11 cellular contexts compared by ENCODE assay signal in the genomic region with DNA sequence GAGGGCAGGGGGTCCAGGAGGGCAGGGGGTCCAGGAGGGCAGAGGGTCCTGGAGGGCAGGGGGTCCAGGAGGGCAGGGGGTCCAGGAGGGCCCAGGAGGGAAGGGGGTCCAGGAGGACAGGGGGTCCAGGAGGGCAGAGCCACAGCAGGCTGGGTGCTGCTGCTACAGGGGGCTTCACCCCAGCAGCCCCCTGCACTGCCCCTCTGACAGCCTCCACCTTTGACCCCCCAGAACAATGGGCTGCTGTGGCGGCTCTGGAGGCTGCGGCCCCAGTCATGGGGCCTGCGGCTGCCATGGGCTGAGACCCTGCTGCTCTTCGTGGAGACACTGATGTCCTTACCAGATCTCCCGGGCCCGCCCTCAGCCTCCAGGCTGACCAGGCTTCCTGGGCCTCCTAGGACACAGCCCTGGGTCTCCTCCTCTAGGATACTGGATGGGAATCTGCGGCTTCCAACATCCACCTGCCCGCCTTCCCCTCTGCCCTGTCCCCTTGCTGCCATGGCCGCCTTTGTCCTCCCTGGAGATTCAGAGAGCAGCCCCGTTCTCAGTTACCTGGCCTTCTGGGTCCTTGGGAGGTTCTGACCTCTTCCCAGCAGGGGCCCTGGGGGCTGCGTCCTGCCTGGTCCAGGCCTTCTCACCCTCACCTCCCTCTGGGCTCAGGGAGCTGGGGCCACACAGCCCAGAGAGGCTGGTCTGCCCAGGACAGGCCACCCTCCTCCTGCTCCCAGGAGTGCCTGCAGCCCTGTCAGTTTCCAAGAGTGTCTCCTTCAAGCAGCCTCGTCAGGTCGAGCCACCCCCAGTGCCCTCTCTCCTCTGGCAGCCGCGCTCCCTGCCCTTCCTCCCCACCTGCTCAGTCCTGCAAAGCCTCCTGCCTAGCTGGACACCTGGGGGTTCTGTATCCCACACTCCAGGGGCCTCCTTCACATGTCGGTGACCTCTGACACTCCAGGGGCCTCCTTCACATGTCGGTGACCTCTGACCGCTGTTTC. TPM values are rescaled to one million over a fixed set of nuclear protein-coding genes. Genes with fewer than 3 reads are reported as not detected.
DNase-seq lines count a peak whose midpoint lies in the region; ATAC-seq and TF ChIP-seq lines count a peak whose summit lies in the region.
"Not testable (repeated sequence)": the region's sequence is repeated elsewhere in the genome, so short reads cannot be mapped to it uniquely, and the experiment has no call there.
"Had no signal": no experiment of that assay in that cellular context is flagged by ENCODE, and none has a peak within 500 bp of the region (broad histone marks: within the 10 kb centered on the region; RNA-seq: fewer than 3 reads in every experiment).

No MANE protein-coding gene starts in this region.

- peak overlapping the region in 1 of 2 experiments; percentile 43 for H3K18ac ChIP-seq in mesenchymal stem cell (ENCODE audit: low read depth in 1 of 2, low read length in 2 of 2)
- H3K18ac ChIP-seq in neuronal stem cell (ENCODE audit: low read length) = peak overlapping the region; percentile 100

- ATAC-seq in RWPE2 (ENCODE audit: low read depth) = peak; percentile 37; the same call in 2 of the 3 replicates
- ATAC-seq in left lobe of liver = peak; percentile 1
- ATAC-seq in stimulated activated naive CD8-positive, alpha-beta T cell treated with anti-CD3 and anti-CD28 coated beads, Interleukin-15, amount 100 ng/mL, for 72 hours = peak; percentile 43

- not testable (repeated sequence) for H3K27ac ChIP-seq in RWPE2 (ENCODE audit: poor library complexity, severe bottlenecking); coronary artery; mesenchymal stem cell (ENCODE audit: low read length, poor library complexity, severe bottlenecking); neuronal stem cell (replicated peaks; ENCODE audit: low read length)

- not testable (repeated sequence) for H4K8ac ChIP-seq in mesenchymal stem cell (ENCODE audit: low read length)
- H4K8ac ChIP-seq in neuronal stem cell (ENCODE audit: low read depth, low read length) = peak overlapping the region; percentile 99

- not testable (repeated sequence) for H3K23ac ChIP-seq in mesenchymal stem cell (ENCODE audit: low read length in 2 of 2)
- peak overlapping the region; percentile 46 for H3K23ac ChIP-seq in neuronal stem cell (ENCODE audit: low read depth, low read length, poor library complexity)

- not testable (repeated sequence) for H3K9me3 ChIP-seq in RWPE2 (ENCODE audit: severe bottlenecking); mesenchymal stem cell (ENCODE audit: control insufficient read depth, low read length); neuronal stem cell (replicated peaks in 1 of 2; ENCODE audit: control insufficient read depth in 2 of 2, insufficient read depth in 1 of 2, low read depth in 1 of 2, low read length in 2 of 2)

- not testable (repeated sequence) for H3K4me3 Mint-ChIP-seq in stimulated activated naive CD8-positive, alpha-beta T cell treated with anti-CD3 and anti-CD28 coated beads, Interleukin-15, amount 100 ng/mL, for 72 hours

- peaks cover 28% of the 10 kb centered on the region for H3K27me3 Mint-ChIP-seq in stimulated activated naive CD8-positive, alpha-beta T cell treated with anti-CD3 and anti-CD28 coated beads, Interleukin-15, amount 100 ng/mL, for 72 hours

- not testable (repeated sequence) for TF ChIP-seq CTCF in RWPE2 (IDR thresholded peaks at IDR 0.05; ENCODE audit: poor library complexity, severe bottlenecking); coronary artery (IDR thresholded peaks at IDR 0.05)

- not testable (repeated sequence) for H3K79me1 ChIP-seq in mesenchymal stem cell (replicated peaks; ENCODE audit: low read length, poor library complexity, severe bottlenecking); neuronal stem cell (ENCODE audit: low read depth, low read length)

- not testable (repeated sequence) for H3K9me3 Mint-ChIP-seq in stimulated activated naive CD8-positive, alpha-beta T cell treated with anti-CD3 and anti-CD28 coated beads, Interleukin-15, amount 100 ng/mL, for 72 hours

- DNase-seq in H7 = peak; percentile 61
- DNase-seq in RWPE2 (ENCODE audit: low spot score); mesenchymal stem cell; neuronal stem cell (ENCODE audit: low spot score); stimulated activated naive CD8-positive, alpha-beta T cell treated with anti-CD3 and anti-CD28 coated beads, Interleukin-15, amount 100 ng/mL, for 72 hours: not testable (repeated sequence)
- DNase-seq in coronary artery (ENCODE audit: low spot score) = peak; percentile 61
- peak; percentile 51 for DNase-seq in left lobe of liver (ENCODE audit: low spot score)

- not testable (repeated sequence) for H2AFZ ChIP-seq in mesenchymal stem cell (ENCODE audit: low read depth, low read length); neuronal stem cell (ENCODE audit: low read length)

- 88% methylated on average over 14 of the region's 18 CpGs for WGBS in mesenchymal stem cell
- WGBS in neuronal stem cell (ENCODE audit: extremely low coverage in 2 of 2, insufficient read length in 2 of 2, insufficient replicate concordance in 1 of 2), 2 donors = no CpG with 5 or more reads among the region's 18 CpGs

- H3K4ac ChIP-seq in mesenchymal stem cell (ENCODE audit: low read depth in 1 of 2, low read length in 2 of 2) = not testable (repeated sequence)
- peak overlapping the region; percentile 100 for H3K4ac ChIP-seq in neuronal stem cell (ENCODE audit: low read length)

- not testable (repeated sequence) for H2AK5ac ChIP-seq in mesenchymal stem cell (ENCODE audit: low read length, severe bottlenecking)
- H2AK5ac ChIP-seq in neuronal stem cell (ENCODE audit: low read depth, low read length) = peak overlapping the region; percentile 100

- peak overlapping the region; percentile 11 for H2BK120ac ChIP-seq in mesenchymal stem cell (ENCODE audit: low read depth, low read length)
- peak overlapping the region; percentile 98 for H2BK120ac ChIP-seq in neuronal stem cell (ENCODE audit: low read depth, low read length)

- not testable (repeated sequence) for H3K14ac ChIP-seq in mesenchymal stem cell (ENCODE audit: low read length in 2 of 2)
- peak overlapping the region; percentile 77 for H3K14ac ChIP-seq in neuronal stem cell (ENCODE audit: low read length)

- H3K4me1 ChIP-seq in RWPE2 (ENCODE audit: insufficient read depth, poor library complexity, severe bottlenecking); mesenchymal stem cell (ENCODE audit: control insufficient read depth, insufficient read depth, low read depth, low read length); neuronal stem cell (ENCODE audit: control insufficient read depth in 2 of 2, insufficient read depth in 1 of 2, low read depth in 1 of 2, low read length in 2 of 2): not testable (repeated sequence)

- not testable (repeated sequence) for H3K36me3 ChIP-seq in H7 (replicated peaks; ENCODE audit: control insufficient read depth, insufficient read depth, low read length); RWPE2 (ENCODE audit: low read depth); mesenchymal stem cell (ENCODE audit: control insufficient read depth in 1 of 2, insufficient read depth in 2 of 2, low read depth in 1 of 2, low read length in 2 of 2); neuronal stem cell (replicated peaks in 1 of 2; ENCODE audit: control insufficient read depth in 2 of 2, insufficient read depth in 2 of 2, low read length in 2 of 2)

- not testable (repeated sequence) for H3K9ac ChIP-seq in mesenchymal stem cell (ENCODE audit: low read length); neuronal stem cell (ENCODE audit: low read depth, low read length, poor library complexity)

- H3K27me3 ChIP-seq in H7 (ENCODE audit: control insufficient read depth, insufficient read depth, low read length); RWPE2 (ENCODE audit: insufficient read depth, poor library complexity, severe bottlenecking): not testable (repeated sequence)
- H3K27me3 ChIP-seq in mesenchymal stem cell (ENCODE audit: control insufficient read depth in 1 of 2, insufficient read depth in 1 of 2, low read length in 2 of 2) = peaks cover 21 to 22% of the 10 kb centered on the region in 2 experiments
- peaks cover 0 to 16% (median 0%) of the 10 kb centered on the region in 3 experiments for H3K27me3 ChIP-seq in neuronal stem cell (ENCODE audit: control insufficient read depth in 3 of 3, insufficient read depth in 3 of 3, low read depth in 1 of 3, low read length in 3 of 3)

- H3K4me3 ChIP-seq in H7 (ENCODE audit: insufficient read depth, low read depth, low read length); RWPE2 (ENCODE audit: severe bottlenecking); coronary artery; mesenchymal stem cell (ENCODE audit: insufficient read depth in 1 of 2, low read depth in 1 of 2, low read length in 2 of 2); neuronal stem cell (ENCODE audit: low read length in 2 of 2): not testable (repeated sequence)

- H2BK15ac ChIP-seq in mesenchymal stem cell (ENCODE audit: low read depth, poor library complexity, severe bottlenecking) = not testable (repeated sequence)
- peak overlapping the region; percentile 99 for H2BK15ac ChIP-seq in neuronal stem cell (ENCODE audit: low read length)

- not testable (repeated sequence) for H3K4me1 Mint-ChIP-seq in stimulated activated naive CD8-positive, alpha-beta T cell treated with anti-CD3 and anti-CD28 coated beads, Interleukin-15, amount 100 ng/mL, for 72 hours

- H2BK5ac ChIP-seq in mesenchymal stem cell (ENCODE audit: low read depth, low read length, poor library complexity, severe bottlenecking) = not testable (repeated sequence)
- H2BK5ac ChIP-seq in neuronal stem cell (ENCODE audit: low read length) = peak overlapping the region; percentile 95

- not testable (repeated sequence) for H2BK12ac ChIP-seq in mesenchymal stem cell (ENCODE audit: low read length in 2 of 2)
- peak overlapping the region; percentile 97 for H2BK12ac ChIP-seq in neuronal stem cell (ENCODE audit: low read length)

- H3K27ac Mint-ChIP-seq in stimulated activated naive CD8-positive, alpha-beta T cell treated with anti-CD3 and anti-CD28 coated beads, Interleukin-15, amount 100 ng/mL, for 72 hours = not testable (repeated sequence)

- H4K91ac ChIP-seq in mesenchymal stem cell (ENCODE audit: low read length) (peak overlapping the region; percentile 12), neuronal stem cell (ENCODE audit: low read depth, low read length, poor library complexity) (peak overlapping the region; percentile 89)

- not testable (repeated sequence) for H3K4me2 ChIP-seq in mesenchymal stem cell (ENCODE audit: low read length, poor library complexity, severe bottlenecking); neuronal stem cell (ENCODE audit: insufficient read depth, low read length, poor library complexity, severe bottlenecking)

RNA-seq across cellular contexts. Expression of a gene that starts 11.8 kb away (rescaled TPM):
- total RNA-seq in H7 (2014; rRNA removed; shearing (Covaris generic)) = not detected in 2 replicates
- 1.4 TPM for total RNA-seq in left lobe of liver
- not detected for polyA plus RNA-seq in mesenchymal stem cell (2013, experiment 1 of 2)
- polyA plus RNA-seq in mesenchymal stem cell (2013, experiment 2 of 2) = not detected
- not detected for polyA plus RNA-seq in neuronal stem cell (2013, experiment 1 of 2)
- polyA plus RNA-seq in neuronal stem cell (2013, experiment 2 of 2) = not detected
- total RNA-seq: Calu3, GM23338, PC-9 had no signal
- polyA plus RNA-seq: BJ, GM23338 had no signal

RNA-seq across cellular contexts. Expression of a gene that starts 55.6 kb away (rescaled TPM):
- total RNA-seq in H7 (2014; rRNA removed; shearing (Covaris generic)) = not detected in 2 replicates
- total RNA-seq in left lobe of liver = not detected
- not detected for polyA plus RNA-seq in mesenchymal stem cell (2013, experiment 1 of 2)
- not detected for polyA plus RNA-seq in mesenchymal stem cell (2013, experiment 2 of 2)
- polyA plus RNA-seq in neuronal stem cell (2013, experiment 1 of 2) = not detected
- polyA plus RNA-seq in neuronal stem cell (2013, experiment 2 of 2) = not detected
- total RNA-seq: Calu3, GM23338, PC-9 had no signal
- polyA plus RNA-seq: BJ, GM23338 had no signal
